16 cellular contexts compared by ENCODE assay signal in genomic region chr5:82884821-82885471, GRCh38.
DNase-seq lines count a peak whose midpoint lies in the region; FAIRE-seq and TF ChIP-seq lines count a peak whose summit lies in the region.
"Had no signal": no experiment of that assay in that cellular context is flagged by ENCODE, and none has a peak within 500 bp of the region (broad histone marks: within the 10 kb centered on the region; RNA-seq: fewer than 3 reads in every experiment).

No MANE protein-coding gene starts in this region.

- H3K4me3 ChIP-seq in OCI-LY3 (ENCODE audit: low read length) (peak overlapping the region; percentile 34; the same call in 1 of the 2 replicates), H1 (ENCODE audit: extremely low read depth in 1 of 4, insufficient read depth in 2 of 4, low read depth in 3 of 4, low read length in 4 of 4) (no peak overlapping the region)
- H3K4me3 ChIP-seq: BLaER1, Peyer's patch had no signal

- no peak overlapping the region for H4K8ac ChIP-seq in H1 (ENCODE audit: extremely low read depth, insufficient read depth, low read length)

- POLR2A ChIA-PET in H1 (lab: Charles Lee; ENCODE audit: partially characterized antibody) = no interaction called here

- peaks cover 36% of the 10 kb centered on the region for H3K4me1 ChIP-seq in OCI-LY3 (ENCODE audit: low read length)
- H3K4me1 ChIP-seq in H1 (replicated peaks in 1 of 4; ENCODE audit: control insufficient read depth in 3 of 4, insufficient read depth in 4 of 4, low read length in 3 of 4) = peaks cover 0 to 13% (median 5%) of the 10 kb centered on the region in 4 experiments; a peak in 3 of 7 replicates
- H3K4me1 ChIP-seq: Peyer's patch had no signal

- WGBS in H1 (ENCODE audit: extremely low coverage in 1 of 2, insufficient coverage in 1 of 2, insufficient read length in 1 of 2, insufficient replicate concordance in 2 of 2, low coverage in 1 of 2, low lambda C conversion rate in 2 of 2, missing lambda C conversion rate in 1 of 2), 2 experiments = 63% methylated on average over 5 of the region's 5 CpGs; no CpG with 5 or more reads in 1 of the 2 experiments

- H3K27ac ChIP-seq in OCI-LY3 (ENCODE audit: low read length) (peak overlapping the region; percentile 80), H1 (ENCODE audit: low read depth, low read length) (no peak overlapping the region)
- H3K27ac ChIP-seq: BLaER1, Peyer's patch had no signal

- H2AFZ ChIP-seq in OCI-LY3 (ENCODE audit: low read depth, low read length) (peak overlapping the region; percentile 33; the same call in 1 of the 2 replicates), H1 (ENCODE audit: low read length) (peak overlapping the region; percentile 45; the same call in 1 of the 2 replicates)

- no peak for TF ChIP-seq POLR2A in H1 (IDR thresholded peaks at IDR 0.05; ENCODE audit: control extremely low read depth in 1 of 2, low read depth in 2 of 2, low read length in 2 of 2)

- H3K4me2 ChIP-seq in OCI-LY3 (ENCODE audit: low read length) = peak overlapping the region; percentile 46
- peak overlapping the region in 1 of 2 experiments; percentile 26; a peak in 1 of 4 replicates for H3K4me2 ChIP-seq in H1 (ENCODE audit: insufficient read depth in 1 of 2, low read depth in 2 of 2, low read length in 2 of 2)
- H3K4me2 ChIP-seq: BLaER1 had no signal

- H3K27me3 ChIP-seq in OCI-LY3 (ENCODE audit: low read depth, low read length) (no peaks in the 10 kb centered on the region), H1 (replicated peaks in 1 of 4; ENCODE audit: control insufficient read depth in 3 of 4, extremely low read depth in 1 of 4, insufficient read depth in 3 of 4, low read length in 3 of 4) (no peaks in the 10 kb centered on the region)
- H3K27me3 ChIP-seq: BLaER1, Peyer's patch had no signal

- no peaks in the 10 kb centered on the region for H3K79me1 ChIP-seq in H1 (ENCODE audit: low read depth, low read length)

- H3K36me3 ChIP-seq in OCI-LY3 (replicated peaks; ENCODE audit: low read depth, low read length) = peaks cover 21% of the 10 kb centered on the region
- H3K36me3 ChIP-seq in H1 (ENCODE audit: control insufficient read depth in 2 of 4, insufficient read depth in 4 of 4, low read length in 3 of 4) = no peaks in the 10 kb centered on the region
- H3K36me3 ChIP-seq: BLaER1, Peyer's patch had no signal

- 0 out of 2 replicates have a peak, but pooled peaks cover 7% of the 10 kb centered on the region for H3K9me3 ChIP-seq in OCI-LY3 (ENCODE audit: insufficient read depth, low read length)
- no peaks in the 10 kb centered on the region; a peak in 1 of 4 replicates for H3K9me3 ChIP-seq in H1 (ENCODE audit: insufficient read depth in 2 of 2, low read depth in 1 of 2, low read length in 1 of 2)

- FAIRE-seq in H1 (lab: Jason Lieb, UNC) = peak; percentile 57

- H3K14ac ChIP-seq in H1 (ENCODE audit: insufficient read length) = no peak overlapping the region

- H3K4me1 Mint-ChIP-seq in mesothelial cell of epicardium (peaks cover 27% of the 10 kb centered on the region), endothelial cell (ENCODE audit: unreplicated experiment) (no peaks in the 10 kb centered on the region)
- H3K4me1 Mint-ChIP-seq: CD8-positive, alpha-beta memory T cell had no signal

- peak overlapping the region; percentile 71 for H3K27ac Mint-ChIP-seq in mesothelial cell of epicardium
- H3K27ac Mint-ChIP-seq in endothelial cell (ENCODE audit: unreplicated experiment) = no peak overlapping the region
- H3K27ac Mint-ChIP-seq: CD8-positive, alpha-beta memory T cell had no signal

- H2BK12ac ChIP-seq in H1 (ENCODE audit: low read depth, low read length) = no peak overlapping the region

- no peak overlapping the region for H3K23ac ChIP-seq in H1 (ENCODE audit: insufficient read length)

- no peak overlapping the region for H2AK5ac ChIP-seq in H1 (ENCODE audit: low read depth, low read length)

- no peak overlapping the region for H4K5ac ChIP-seq in H1 (ENCODE audit: insufficient read length, low read depth, low read length)

- TF ChIP-seq EP300 in H1 (IDR thresholded peaks at IDR 0.05; ENCODE audit: borderline replicate concordance in 1 of 2, low read depth in 2 of 2, low read length in 2 of 2) = no peak

- H4K91ac ChIP-seq in H1 (replicated peaks; ENCODE audit: insufficient read length, low read length) = no peak overlapping the region

- H3K4ac ChIP-seq in H1 (replicated peaks; ENCODE audit: insufficient read length, low read depth, low read length) = no peak overlapping the region

- no peak overlapping the region for H2BK5ac ChIP-seq in H1 (ENCODE audit: low read depth, low read length)

- peaks cover 14% of the 10 kb centered on the region for H3K36me3 Mint-ChIP-seq in mesothelial cell of epicardium
- H3K36me3 Mint-ChIP-seq in endothelial cell (ENCODE audit: low read depth, unreplicated experiment) = no peaks in the 10 kb centered on the region

- H3K56ac ChIP-seq in H1 (replicated peaks; ENCODE audit: insufficient read length, low read depth, low read length) = no peak overlapping the region

- no peak overlapping the region for H3K4me3 Mint-ChIP-seq in mesothelial cell of epicardium
- no peak overlapping the region for H3K4me3 Mint-ChIP-seq in endothelial cell (ENCODE audit: unreplicated experiment)

- no peak overlapping the region for H2BK20ac ChIP-seq in H1 (ENCODE audit: low read length)

- H3K27me3 Mint-ChIP-seq in mesothelial cell of epicardium (ENCODE audit: low read depth) = no peaks in the 10 kb centered on the region
- H3K27me3 Mint-ChIP-seq in endothelial cell (ENCODE audit: unreplicated experiment) = no peaks in the 10 kb centered on the region

- TF ChIP-seq RAD21 in H1 (IDR thresholded peaks at IDR 0.05 in 1 of 2, conservative IDR thresholded peaks at IDR 0.05 in 1 of 2; ENCODE audit: low read depth in 2 of 2, low read length in 2 of 2) = no peak

- no peaks in the 10 kb centered on the region for H3K79me2 ChIP-seq in OCI-LY3 (ENCODE audit: low read length)
- no peaks in the 10 kb centered on the region for H3K79me2 ChIP-seq in H1 (ENCODE audit: control insufficient read depth in 1 of 2, insufficient read depth in 2 of 2, low read length in 2 of 2)

- CTCF ChIA-PET in H1 (lab: Charles Lee; ENCODE audit: partially characterized antibody) = interaction anchor here (1.0 to 1.1 kb wide), 2 partner anchors 146 to 151 kb away, joined by 3 read pairs; no protein-coding TSS in a partner anchor

- H3K23me2 ChIP-seq in H1 (ENCODE audit: low read depth, low read length) = no peaks in the 10 kb centered on the region

- no peak overlapping the region for H2BK120ac ChIP-seq in H1 (replicated peaks; ENCODE audit: low read depth, low read length)

- no peaks in the 10 kb centered on the region for H4K20me1 ChIP-seq in OCI-LY3 (ENCODE audit: insufficient read depth, low read length)
- H4K20me1 ChIP-seq in H1 (replicated peaks in 1 of 2; ENCODE audit: control insufficient read depth in 1 of 2, insufficient read depth in 2 of 2, low read length in 2 of 2) = no peaks in the 10 kb centered on the region
- H4K20me1 ChIP-seq: BLaER1 had no signal

- DNase-seq in KBM-7 (peak; percentile 56), H1 (ENCODE audit: low read depth in 1 of 2, low spot score in 2 of 2) (no peak), mesothelial cell of epicardium (ENCODE audit: low spot score in 2 of 2, unreplicated experiment in 2 of 2) (no peak), NCI-H524 treated with DMSO at 0.1 percent for 48 hours (lab: John Stamatoyannopoulos, UW) (no peak), endothelial cell (ENCODE audit: low spot score) (no peak), medulla oblongata (ENCODE audit: extremely low spot score) (no peak), cerebellar nuclear complex (lab: John Stamatoyannopoulos, UW) (no peak)
- DNase-seq: CD8-positive, alpha-beta memory T cell; NCI-H1436 treated with DMSO at 0.1 percent for 48 hours; NCI-H2081; NCI-H526; NK-92 treated with Interleukin-12 subunit alpha and Interleukin-12 subunit beta, amount 100 ng/mL, for 24 hours; Peyer's patch; Right ventricle myocardium superior had no signal

- peaks cover 25% of the 10 kb centered on the region for H3K9me3 Mint-ChIP-seq in mesothelial cell of epicardium
- no peaks in the 10 kb centered on the region for H3K9me3 Mint-ChIP-seq in endothelial cell (ENCODE audit: unreplicated experiment)

- H3K18ac ChIP-seq in H1 (ENCODE audit: extremely low read depth, low read length) = no peak overlapping the region

- TF ChIP-seq CTCF in OCI-LY3 (IDR thresholded peaks at IDR 0.05; ENCODE audit: low read depth, low read length) (no peak), H1 (IDR thresholded peaks at IDR 0.05; ENCODE audit: control extremely low read depth in 1 of 3, insufficient read depth in 1 of 3, low read depth in 1 of 3, low read length in 3 of 3) (no peak), mesothelial cell of epicardium (IDR thresholded peaks at IDR 0.05; ENCODE audit: unreplicated experiment) (no peak), endothelial cell (IDR thresholded peaks at IDR 0.05; ENCODE audit: unreplicated experiment) (no peak)

- no peak overlapping the region for H2BK15ac ChIP-seq in H1 (ENCODE audit: low read length)

- in situ Hi-C loops in KBM-7 (cut with MboI; ENCODE audit: low pct_unique_long_range_greater_than_20kb, low sequenced_read_pairs) = no loop called here

- peak overlapping the region; percentile 44; the same call in 1 of the 2 replicates for H3K9ac ChIP-seq in OCI-LY3 (ENCODE audit: low read length)
- H3K9ac ChIP-seq in H1 (replicated peaks in 1 of 4; ENCODE audit: extremely low read depth in 1 of 4, low read depth in 3 of 4, low read length in 3 of 4) = no peak overlapping the region
- H3K9ac ChIP-seq: BLaER1 had no signal

TF ChIP-seq in H1, 55 proteins besides CTCF, POLR2A, EP300 and RAD21:
- TF ChIP-seq E2F6 (IDR thresholded peaks at IDR 0.05) = no peak
- no peak for TF ChIP-seq SUZ12 (IDR thresholded peaks at IDR 0.05; ENCODE audit: low read length)
- TF ChIP-seq MAX (IDR thresholded peaks at IDR 0.05) = no peak
- TF ChIP-seq RXRA (IDR thresholded peaks at IDR 0.05; ENCODE audit: insufficient read depth, low read depth, low read length) = no peak
- TF ChIP-seq CEBPB (IDR thresholded peaks at IDR 0.05; ENCODE audit: low read depth, low read length) = no peak
TF ChIP-seq in H1: peak in this region for 0.
